ENCODE assay signal across 17 cellular contexts in genomic region chr1:208272311-208272710, GRCh38.
"Had no signal": no experiment of that assay in that cellular context is flagged by ENCODE, and none has a peak within 500 bp of the region (broad histone marks: within the 10 kb centered on the region; RNA-seq: fewer than 3 reads in every experiment).

No MANE protein-coding gene starts in this region.

- FAIRE-seq: astrocyte, colon, endothelial cell of umbilical vein had no signal

- H3K36me3 ChIP-seq: left ventricle myocardium inferior, ovary, upper lobe of right lung had no signal

- H3K9me3 ChIP-seq: left ventricle myocardium inferior, ovary, testis, upper lobe of right lung had no signal

- H3K27me3 ChIP-seq: ovary, testis had no signal

- H3K27ac ChIP-seq: foreskin keratinocyte, left ventricle myocardium inferior, ovary, testis, upper lobe of right lung, VCaP had no signal

- DNase-seq: activated CD4-positive, alpha-beta T cell treated with anti-CD3 and anti-CD28 coated beads for 4 hours; activated CD8-positive, alpha-beta memory T cell treated with anti-CD3 and anti-CD28 coated beads, Interleukin-2, amount 50 U/mL, for 48 hours; activated CD8-positive, alpha-beta T cell treated with anti-CD3 and anti-CD28 coated beads, Interleukin-2, amount 10 ng/mL, durations not matched to agents 7 days and 5 days; activated naive CD4-positive, alpha-beta T cell treated with Interleukin-2 at 50 U/mL for 16 hours; foreskin keratinocyte; head of caudate nucleus; islet precursor cell; left ventricle myocardium inferior; ovary; stimulated activated CD4-positive, alpha-beta T cell treated with anti-CD3 and anti-CD28 coated beads, Interleukin-4, amount 100 ng/mL, for 1 hour; stimulated activated CD8-positive, alpha-beta memory T cell treated with anti-CD3 and anti-CD28 coated beads, Interleukin-4, amount 100 ng/mL, for 48 hours; testis; upper lobe of right lung had no signal

- H3K4me1 ChIP-seq: testis, upper lobe of right lung had no signal

- H3K4me3 ChIP-seq: left ventricle myocardium inferior, ovary, testis, upper lobe of right lung had no signal
